In the genomic region with DNA sequence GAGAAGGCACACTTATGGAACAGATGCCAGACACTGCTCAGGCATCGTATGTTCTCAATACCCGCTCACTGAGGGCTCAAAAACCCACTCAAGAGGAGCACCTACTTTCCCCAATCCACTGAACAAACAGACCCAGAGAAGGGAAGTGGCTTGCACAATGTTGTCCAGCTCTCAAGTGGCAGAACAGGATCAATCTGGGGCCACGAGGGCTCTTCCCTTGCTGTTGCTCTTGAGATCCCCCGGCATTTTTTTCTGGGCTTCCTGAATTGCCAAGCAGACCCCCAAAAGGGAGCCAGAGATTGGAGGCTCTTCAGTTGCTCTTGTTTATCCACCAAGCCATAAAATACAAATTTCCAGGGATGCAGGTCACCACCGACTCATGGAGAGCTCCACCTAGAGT, we compare ENCODE assay signal across 14 cellular contexts. TPM values are rescaled to one million over a fixed set of nuclear protein-coding genes. Genes with fewer than 3 reads are reported as not detected.
DNase-seq lines count a peak whose midpoint lies in the region; ATAC-seq and TF ChIP-seq lines count a peak whose summit lies in the region.
"Had no signal": no experiment of that assay in that cellular context is flagged by ENCODE, and none has a peak within 500 bp of the region (broad histone marks: within the 10 kb centered on the region; RNA-seq: fewer than 3 reads in every experiment).

No MANE protein-coding gene starts in this region.

- H3K36me3 ChIP-seq in GM23248 (ENCODE audit: low read depth) = no peaks in the 10 kb centered on the region
- H3K36me3 ChIP-seq in lung (ENCODE audit: control insufficient read depth in 2 of 2, insufficient read depth in 2 of 2, low read length in 2 of 2) = no peaks in the 10 kb centered on the region
- H3K36me3 ChIP-seq in MM.1S (replicated peaks; ENCODE audit: insufficient read depth, low read length) = no peaks in the 10 kb centered on the region
- H3K36me3 ChIP-seq: BLaER1 treated with 17β-estradiol and CSF1 and Interleukin-3, amounts not matched to agents 10 nM and 100 nM had no signal

- TF ChIP-seq CTCF in lung (IDR thresholded peaks at IDR 0.05; ENCODE audit: control extremely low read depth, extremely low read depth) (no peak), MM.1S (IDR thresholded peaks at IDR 0.05; ENCODE audit: low read length) (no peak)

- H3K4me3 ChIP-seq in GM23248 = no peak overlapping the region
- H3K4me3 ChIP-seq in lung = no peak overlapping the region
- H3K4me3 ChIP-seq in MM.1S (ENCODE audit: low read length) = no peak overlapping the region
- H3K4me3 ChIP-seq: BLaER1 treated with 17β-estradiol and CSF1 and Interleukin-3, amounts not matched to agents 10 nM and 100 nM had no signal

- H3K27ac ChIP-seq in GM23248 = no peak overlapping the region
- H3K27ac ChIP-seq in lung (ENCODE audit: low read depth in 1 of 2, low read length in 1 of 2) = no peak overlapping the region
- H3K27ac ChIP-seq in MM.1S (ENCODE audit: low read length) = no peak overlapping the region
- H3K27ac ChIP-seq: BLaER1 treated with 17β-estradiol and CSF1 and Interleukin-3, amounts not matched to agents 10 nM and 100 nM had no signal

- in situ Hi-C loops in GM23248 (cut with MboI) = no loop called here

- H3K4me1 ChIP-seq in GM23248 (ENCODE audit: insufficient read depth) (peaks cover 4% of the 10 kb centered on the region; the same call in 1 of the 2 replicates), lung (ENCODE audit: control insufficient read depth in 2 of 2, insufficient read depth in 2 of 2, low read length in 2 of 2) (peaks cover 0 to 2% of the 10 kb centered on the region in 2 donors), MM.1S (ENCODE audit: low read length) (no peaks in the 10 kb centered on the region)

- no peaks in the 10 kb centered on the region for H3K79me2 ChIP-seq in GM23248 (ENCODE audit: insufficient read depth)
- no peaks in the 10 kb centered on the region for H3K79me2 ChIP-seq in MM.1S (ENCODE audit: low read length)

- H3F3A ChIP-seq in GM23248 (ENCODE audit: insufficient read depth) = no peaks in the 10 kb centered on the region
- no peaks in the 10 kb centered on the region for H3F3A ChIP-seq in MM.1S (ENCODE audit: insufficient read depth, low read length)

- H3K9me3 ChIP-seq in GM23248 (ENCODE audit: low read depth) (no peaks in the 10 kb centered on the region), lung (ENCODE audit: control insufficient read depth in 2 of 2, insufficient read depth in 1 of 2, low read length in 1 of 2) (no peaks in the 10 kb centered on the region), MM.1S (replicated peaks; ENCODE audit: insufficient read depth, low read length) (no peaks in the 10 kb centered on the region)
- H3K9me3 ChIP-seq: BLaER1 treated with 17β-estradiol and CSF1 and Interleukin-3, amounts not matched to agents 10 nM and 100 nM had no signal

- no peaks in the 10 kb centered on the region for H4K20me1 ChIP-seq in GM23248 (ENCODE audit: insufficient read depth)
- H4K20me1 ChIP-seq in MM.1S (ENCODE audit: insufficient read depth, low read length) = no peaks in the 10 kb centered on the region
- H4K20me1 ChIP-seq: BLaER1 treated with 17β-estradiol and CSF1 and Interleukin-3, amounts not matched to agents 10 nM and 100 nM had no signal

- H3K4me2 ChIP-seq in GM23248 (ENCODE audit: unreplicated experiment) (no peak overlapping the region), MM.1S (ENCODE audit: low read depth, low read length) (no peak overlapping the region)
- H3K4me2 ChIP-seq: BLaER1 treated with 17β-estradiol and CSF1 and Interleukin-3, amounts not matched to agents 10 nM and 100 nM had no signal

- H3K27me3 ChIP-seq in GM23248 (replicated peaks; ENCODE audit: insufficient read depth) (no peaks in the 10 kb centered on the region), lung (ENCODE audit: control insufficient read depth, insufficient read depth) (no peaks in the 10 kb centered on the region), MM.1S (replicated peaks; ENCODE audit: insufficient read depth, low read length) (no peaks in the 10 kb centered on the region)
- H3K27me3 ChIP-seq: BLaER1 treated with 17β-estradiol and CSF1 and Interleukin-3, amounts not matched to agents 10 nM and 100 nM had no signal

- H3K9ac ChIP-seq in GM23248 (no peak overlapping the region), MM.1S (ENCODE audit: low read length) (no peak overlapping the region)
- H3K9ac ChIP-seq: BLaER1 treated with 17β-estradiol and CSF1 and Interleukin-3, amounts not matched to agents 10 nM and 100 nM had no signal

- 56 to 62% methylated on average over 4 to 5 of the region's 5 CpGs for WGBS in GM23248 (ENCODE audit: low coverage in 1 of 2, low lambda C conversion rate in 2 of 2, missing lambda C conversion rate in 2 of 2), 2 experiments
- WGBS in lung, 2 donors = 48 to 64% methylated on average over 5 of the region's 5 CpGs

- ATAC-seq in lung (ENCODE audit: insufficient read depth, low FRiP score) = peak; percentile 22
- ATAC-seq: CD8-positive, alpha-beta T cell had no signal

- H3K9me2 ChIP-seq in GM23248 (ENCODE audit: insufficient read depth) (no peaks in the 10 kb centered on the region), MM.1S (replicated peaks; ENCODE audit: insufficient read depth, low read length) (no peaks in the 10 kb centered on the region)

- H2AFZ ChIP-seq in GM23248 = no peak overlapping the region
- H2AFZ ChIP-seq in MM.1S (ENCODE audit: low read length) = no peak overlapping the region

- peak; percentile 14 for DNase-seq in NCI-H2029 treated with DMSO at 0.1 percent for 48 hours (lab: John Stamatoyannopoulos, UW)
- no peak for DNase-seq in NCI-H2029 (lab: John Stamatoyannopoulos, UW)
- DNase-seq in GM23248 = peak; percentile 32
- DNase-seq in lung (ENCODE audit: low spot score) = no peak
- DNase-seq in NCI-H146 (lab: John Stamatoyannopoulos, UW) = no peak
- DNase-seq in MM.1S = no peak
- DNase-seq in T1000 (lab: John Stamatoyannopoulos, UW) = no peak
- DNase-seq: 8988T; Calu3; CD8-positive, alpha-beta T cell; GF-D8; H9; IMR-90 had no signal

RNA-seq across cellular contexts. Expression of gene IDS, which starts 35.7 kb away (rescaled TPM):
- 38.2 and 47.7 TPM in 2 replicates for total RNA-seq in GM23248 (2014; rRNA removed; shearing (Covaris generic))
- 78.4 and 79.5 TPM in 2 replicates for polyA plus RNA-seq in GM23248 (2016; fragmentation: Nextera tagmentation; extraction: Ambion mirVana)
- total RNA-seq in lung = 100 to 1,000 TPM in 1 of 2 donors, 10 to 100 TPM in 1; 39.8 to 100 TPM
- polyA plus RNA-seq in lung = 10 to 100 TPM; 32.0 to 58.6 TPM

Comparison
In these comparisons a context has a peak if more than half of its experiments do, and no peak if none do; other contexts are left out.
1. DNase-seq: peak in NCI-H2029 treated with DMSO at 0.1 percent for 48 hours (single experiment) and GM23248 (single experiment); none in NCI-H2029 (single experiment), lung (single experiment), NCI-H146 (single experiment), MM.1S (single experiment) and T1000 (single experiment).